Comparison of ENCODE assay signal across 1 cellular context in the genomic region with DNA sequence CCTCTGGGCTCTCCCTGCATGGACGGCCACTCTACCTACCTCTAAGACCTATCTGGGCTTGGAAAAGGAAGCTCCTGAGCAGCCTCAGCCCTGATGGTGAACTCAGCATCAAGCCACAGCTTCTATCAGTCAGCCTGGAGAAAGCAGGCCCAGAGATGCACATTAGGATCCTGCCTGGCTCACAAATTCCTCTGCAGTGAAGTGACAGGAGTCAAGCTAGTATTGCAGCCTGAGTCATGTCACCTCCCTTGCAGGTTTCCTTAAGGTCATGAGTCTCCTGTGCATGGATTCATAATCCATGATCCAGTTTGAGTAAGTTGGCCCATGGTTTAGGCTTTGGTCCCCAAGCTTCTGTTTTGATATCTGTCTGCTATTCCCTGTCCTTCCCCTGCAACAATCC.
TF ChIP-seq lines count a peak whose summit lies in the region.

No MANE protein-coding gene starts in this region.

TF ChIP-seq in GM12891, 5 proteins besides CTCF, POLR2A, EP300 and RAD21:
- TF ChIP-seq PAX5 (IDR thresholded peaks at IDR 0.05; ENCODE audit: insufficient read depth, low read length, severe bottlenecking) (no peak), TAF1 (IDR thresholded peaks at IDR 0.05; ENCODE audit: low read depth, low read length) (no peak), SPI1 (IDR thresholded peaks at IDR 0.05; ENCODE audit: low read depth, low read length) (no peak), POLR2AphosphoS5 (IDR thresholded peaks at IDR 0.05; ENCODE audit: low read depth, low read length) (no peak)
